ENCODE assay signal across 18 cellular contexts in genomic region chr3:154224366-154224765, GRCh38.
DNase-seq lines count a peak whose midpoint lies in the region; ATAC-seq and TF ChIP-seq lines count a peak whose summit lies in the region.
"Had no signal": no experiment of that assay in that cellular context is flagged by ENCODE, and none has a peak within 500 bp of the region (broad histone marks: within the 10 kb centered on the region; RNA-seq: fewer than 3 reads in every experiment).

No MANE protein-coding gene starts in this region.

- H3K27ac Mint-ChIP-seq in activated T-helper 17 cell treated with anti-CD3 and anti-CD28 coated beads, Interleukin-2, amount 50 U/mL, for 72 hours: no peak overlapping the region
- H3K27ac Mint-ChIP-seq: HFFc6 had no signal

- H3K36me3 ChIP-seq in esophagus muscularis mucosa: peaks cover 0 to 25% (median 4%) of the 10 kb centered on the region in 4 donors
- H3K36me3 ChIP-seq in smooth muscle cell (ENCODE audit: low read depth): no peaks in the 10 kb centered on the region

- no peak overlapping the region for H2AFZ ChIP-seq in smooth muscle cell (ENCODE audit: low read depth)

- H3K9me3 Mint-ChIP-seq in activated T-helper 17 cell treated with anti-CD3 and anti-CD28 coated beads, Interleukin-2, amount 50 U/mL, for 72 hours: no peaks in the 10 kb centered on the region

- peaks cover 4% of the 10 kb centered on the region for H3K4me1 Mint-ChIP-seq in activated T-helper 17 cell treated with anti-CD3 and anti-CD28 coated beads, Interleukin-2, amount 50 U/mL, for 72 hours

- no peaks in the 10 kb centered on the region for H3K36me3 Mint-ChIP-seq in activated T-helper 17 cell treated with anti-CD3 and anti-CD28 coated beads, Interleukin-2, amount 50 U/mL, for 72 hours (ENCODE audit: low read depth)

- no peak overlapping the region for H3K4me3 Mint-ChIP-seq in activated T-helper 17 cell treated with anti-CD3 and anti-CD28 coated beads, Interleukin-2, amount 50 U/mL, for 72 hours
- H3K4me3 Mint-ChIP-seq: HFFc6 had no signal

- peaks cover 8% of the 10 kb centered on the region for H3K27me3 Mint-ChIP-seq in activated T-helper 17 cell treated with anti-CD3 and anti-CD28 coated beads, Interleukin-2, amount 50 U/mL, for 72 hours

- no peak for TF ChIP-seq CTCF in LNCaP clone FGC (IDR thresholded peaks at IDR 0.05; ENCODE audit: control insufficient read depth, extremely low read depth, insufficient read depth)
- no peak for TF ChIP-seq CTCF in esophagus muscularis mucosa (IDR thresholded peaks at IDR 0.05)
- TF ChIP-seq CTCF in smooth muscle cell (IDR thresholded peaks at IDR 0.05; ENCODE audit: borderline replicate concordance, insufficient read depth, poor library complexity, severe bottlenecking): no peak

- no peak overlapping the region for H3K9ac ChIP-seq in smooth muscle cell (ENCODE audit: low read depth)

- TF ChIP-seq EP300 in esophagus muscularis mucosa (IDR thresholded peaks at IDR 0.05): no peak

- peak overlapping the region; percentile 3 for H3K4me2 ChIP-seq in smooth muscle cell

- peak overlapping the region; percentile 64 for H3K4me3 ChIP-seq in LNCaP clone FGC (ENCODE audit: low read depth, low read length)
- H3K4me3 ChIP-seq in esophagus muscularis mucosa: no peak overlapping the region
- H3K4me3 ChIP-seq in smooth muscle cell: no peak overlapping the region

- DNase-seq in SIG-M5 treated with dmso at 0.1 percent for 504 hours (lab: John Stamatoyannopoulos, UW; ENCODE audit: unreplicated experiment) (peak; percentile 21), SIG-M5 (lab: John Stamatoyannopoulos, UW) (no peak), LNCaP clone FGC (ENCODE audit: low read depth) (peak; percentile 91), esophagus muscularis mucosa (ENCODE audit: extremely low spot score) (no peak), smooth muscle cell (lab: John Stamatoyannopoulos, UW; ENCODE audit: unreplicated experiment) (no peak), NCI-H82 (lab: John Stamatoyannopoulos, UW) (no peak), putamen (ENCODE audit: low spot score) (no peak)
- DNase-seq: 8988T, DMS 273 treated with DMSO at 0.1 percent for 48 hours, HFFc6, KG1, NCI-H1436, NCI-H2029 treated with DMSO at 0.1 percent for 48 hours, NCI-H2171 treated with DMSO at 0.1 percent for 48 hours, NCI-H774, PC-3 had no signal

- H4K20me1 ChIP-seq in smooth muscle cell (ENCODE audit: low read depth): no peaks in the 10 kb centered on the region

- no peaks in the 10 kb centered on the region for H3F3A ChIP-seq in smooth muscle cell (ENCODE audit: low read depth)

- 57% methylated on average over 6 of the region's 6 CpGs for WGBS in esophagus muscularis mucosa
- WGBS in smooth muscle cell (ENCODE audit: low lambda C conversion rate): 67% methylated on average over 6 of the region's 6 CpGs

- H3K9me3 ChIP-seq in esophagus muscularis mucosa (no peaks in the 10 kb centered on the region), smooth muscle cell (replicated peaks; ENCODE audit: low read depth) (no peaks in the 10 kb centered on the region)

- H3K79me2 ChIP-seq in smooth muscle cell (ENCODE audit: low read depth): no peaks in the 10 kb centered on the region

- peaks cover 2 to 37% (median 32%) of the 10 kb centered on the region in 4 donors for H3K4me1 ChIP-seq in esophagus muscularis mucosa
- H3K4me1 ChIP-seq in smooth muscle cell (ENCODE audit: low read depth): peaks cover 6% of the 10 kb centered on the region

- no peak for TF ChIP-seq POLR2A in esophagus muscularis mucosa (IDR thresholded peaks at IDR 0.05; ENCODE audit: low read depth)

- H3K27me3 ChIP-seq in esophagus muscularis mucosa: no peaks in the 10 kb centered on the region
- H3K27me3 ChIP-seq in smooth muscle cell (ENCODE audit: low read depth): no peaks in the 10 kb centered on the region

- H3K27ac ChIP-seq in esophagus muscularis mucosa (replicated peaks in 1 of 4): peak overlapping the region in 3 of 4 donors; percentile 18 to 57 (median 35)
- no peak overlapping the region for H3K27ac ChIP-seq in smooth muscle cell (ENCODE audit: low read depth)
- H3K27ac ChIP-seq: HL-60 had no signal

- intact Hi-C loops in esophagus muscularis mucosa (cut with DNase I): no loop called here

- no peak for ATAC-seq in activated T-helper 17 cell treated with anti-CD3 and anti-CD28 coated beads, Interleukin-2, amount 50 U/mL, for 72 hours (replicated peaks)
- ATAC-seq: PC-3 had no signal

Comparison
In these comparisons a context has a peak if more than half of its experiments do, and no peak if none do; other contexts are left out.
1. DNase-seq: peak in SIG-M5 treated with dmso at 0.1 percent for 504 hours (single experiment) and LNCaP clone FGC (single experiment); none in SIG-M5 (single experiment), esophagus muscularis mucosa (single experiment), smooth muscle cell (single experiment), NCI-H82 (single experiment) and putamen (single experiment).